Comparison of ENCODE assay signal across 11 cellular contexts in the genomic region with DNA sequence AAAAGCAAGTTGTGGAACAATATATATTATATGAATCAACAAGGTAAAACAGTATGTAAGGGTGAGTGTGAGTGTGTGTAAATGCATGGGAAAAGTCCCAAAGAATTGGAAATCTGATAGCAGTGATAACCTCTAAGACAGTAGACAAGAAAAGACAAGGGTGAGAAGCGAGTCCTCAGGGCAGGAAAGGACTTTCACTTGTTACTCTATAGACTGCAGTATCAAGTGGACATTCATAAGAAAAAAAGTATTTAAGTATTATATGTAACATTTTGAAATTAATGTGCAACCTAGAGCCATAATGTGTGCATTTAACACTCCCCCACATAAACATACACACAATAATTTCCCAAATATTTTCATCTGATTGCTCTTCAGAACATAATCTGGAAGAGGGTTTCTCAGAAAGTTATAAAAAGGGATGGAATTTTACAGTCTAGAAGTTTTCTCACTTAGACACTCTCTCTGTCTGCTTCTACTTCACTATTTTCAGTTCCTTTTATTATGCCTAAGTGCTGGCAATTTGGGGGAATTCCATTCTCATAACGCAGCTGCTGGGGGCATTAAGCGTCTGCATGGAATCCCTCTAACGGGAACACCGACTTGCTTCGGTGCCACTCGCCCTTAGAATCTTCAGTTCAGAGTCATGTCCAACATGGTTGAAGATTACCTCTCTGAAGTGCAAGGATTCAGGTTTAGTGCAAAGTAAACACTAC. TPM values are rescaled to one million over a fixed set of nuclear protein-coding genes. Genes with fewer than 3 reads are reported as not detected.
A peak's percentile ranks its signal among the peaks of the same experiment; 100 is the strongest.
DNase-seq lines count a peak whose midpoint lies in the region; ATAC-seq and TF ChIP-seq lines count a peak whose summit lies in the region.
"Had no signal": no experiment of that assay in that cellular context is flagged by ENCODE, and none has a peak within 500 bp of the region (broad histone marks: within the 10 kb centered on the region; RNA-seq: fewer than 3 reads in every experiment).

No MANE protein-coding gene starts in this region.

- no peaks in the 10 kb centered on the region for H3K4me1 ChIP-seq in GM23248 (ENCODE audit: insufficient read depth)
- H3K4me1 ChIP-seq: gastrocnemius medialis had no signal

- H3F3A ChIP-seq in GM23248 (ENCODE audit: insufficient read depth) = no peaks in the 10 kb centered on the region

- no peak overlapping the region for H3K4me3 ChIP-seq in AG10803 (ENCODE audit: low read length)
- no peak overlapping the region for H3K4me3 ChIP-seq in GM23248
- H3K4me3 ChIP-seq: gastrocnemius medialis, tibial nerve had no signal

- no peak for TF ChIP-seq CTCF in AG10803 (conservative IDR thresholded peaks at IDR 0.05; ENCODE audit: low read length)

- WGBS in GM23248 (ENCODE audit: low coverage in 1 of 2, low lambda C conversion rate in 2 of 2, missing lambda C conversion rate in 2 of 2), 2 experiments = 47 to 60% methylated on average over 7 of the region's 7 CpGs

- in situ Hi-C loops in GM23248 (cut with MboI) = no loop called here

- H3K9me3 ChIP-seq in GM23248 (ENCODE audit: low read depth) = no peaks in the 10 kb centered on the region
- H3K9me3 ChIP-seq: gastrocnemius medialis, tibial nerve had no signal

- H3K79me2 ChIP-seq in GM23248 (ENCODE audit: insufficient read depth) = no peaks in the 10 kb centered on the region

- no peaks in the 10 kb centered on the region for H3K27me3 ChIP-seq in GM23248 (replicated peaks; ENCODE audit: insufficient read depth)
- H3K27me3 ChIP-seq: tibial nerve had no signal

- H3K27ac ChIP-seq in GM23248 = no peak overlapping the region
- H3K27ac ChIP-seq: gastrocnemius medialis, tibial nerve had no signal

- no peaks in the 10 kb centered on the region for H4K20me1 ChIP-seq in GM23248 (ENCODE audit: insufficient read depth)

- H3K9me2 ChIP-seq in GM23248 (ENCODE audit: insufficient read depth) = no peaks in the 10 kb centered on the region

- peak; percentile 4 for DNase-seq in AG10803 (ENCODE audit: low read depth)
- peak; percentile 4 for DNase-seq in GM23248
- no peak for DNase-seq in NCI-H510A (lab: John Stamatoyannopoulos, UW)
- no peak for DNase-seq in nucleus accumbens (lab: John Stamatoyannopoulos, UW)
- no peak for DNase-seq in NCI-H526 treated with DMSO at 0.1 percent for 48 hours (lab: John Stamatoyannopoulos, UW)
- DNase-seq in activated CD4-positive, alpha-beta T cell treated with anti-CD3 and anti-CD28 coated beads for 1 hour = no peak
- DNase-seq: activated naive CD4-positive, alpha-beta T cell treated with anti-CD3 and anti-CD28 coated beads for 36 hours; gastrocnemius medialis had no signal

- no peaks in the 10 kb centered on the region for H3K36me3 ChIP-seq in GM23248 (ENCODE audit: low read depth)
- H3K36me3 ChIP-seq: gastrocnemius medialis, tibial nerve had no signal

- H3K9ac ChIP-seq in GM23248 = no peak overlapping the region

- H3K4me2 ChIP-seq in GM23248 (ENCODE audit: unreplicated experiment) = no peak overlapping the region

- H2AFZ ChIP-seq in GM23248 = peak overlapping the region; percentile 39; the same call in 1 of the 2 replicates

- ATAC-seq in GM18519 (IDR thresholded peaks at IDR 0.05; ENCODE audit: low FRiP score, unreplicated experiment) = peak; percentile 59
- ATAC-seq in HG03469 (IDR thresholded peaks at IDR 0.05; ENCODE audit: unreplicated experiment) = peak; percentile 55
- ATAC-seq: gastrocnemius medialis had no signal

RNA-seq across cellular contexts. Expression of a gene that starts 50.0 kb away (rescaled TPM):
- total RNA-seq in GM23248 (2014; rRNA removed; shearing (Covaris generic)) = 15.8 and 24.0 TPM in 2 replicates
- polyA plus RNA-seq in GM23248 (2016; fragmentation: Nextera tagmentation; extraction: Ambion mirVana) = 13.6 and 15.7 TPM in 2 replicates

Comparison
In these comparisons a context has a peak if more than half of its experiments do, and no peak if none do; other contexts are left out.
1. DNase-seq: peak in AG10803 (single experiment) and GM23248 (single experiment); none in NCI-H510A (single experiment), nucleus accumbens (0 of 56), NCI-H526 treated with DMSO at 0.1 percent for 48 hours (single experiment) and activated CD4-positive, alpha-beta T cell treated with anti-CD3 and anti-CD28 coated beads for 1 hour (single experiment).